In the genomic region with DNA sequence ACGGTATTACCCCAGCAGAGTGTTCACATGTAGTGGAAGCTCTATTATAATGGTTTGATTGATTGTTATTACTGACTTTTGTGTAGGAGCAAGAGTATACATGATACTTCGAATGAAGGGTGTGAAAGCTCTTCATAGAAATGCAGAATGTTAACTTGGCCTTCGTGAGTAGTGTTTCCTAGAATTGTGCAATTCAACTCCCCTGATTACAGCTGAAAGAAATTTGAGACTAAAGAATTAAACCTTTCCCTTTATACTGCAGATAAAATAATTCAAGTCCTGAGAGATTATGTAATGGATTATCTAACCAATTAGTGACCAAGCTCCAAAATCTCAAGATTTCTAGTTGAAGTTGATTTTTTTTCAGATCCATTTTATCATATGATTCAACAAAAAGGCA, we compare ENCODE assay signal across 1 cellular context.
TF ChIP-seq lines count a peak whose summit lies in the region.

No MANE protein-coding gene starts in this region.

TF ChIP-seq in GM23338, 12 proteins besides CTCF, POLR2A, EP300 and RAD21 (continued from another document):
- TF ChIP-seq, protein P1, sequence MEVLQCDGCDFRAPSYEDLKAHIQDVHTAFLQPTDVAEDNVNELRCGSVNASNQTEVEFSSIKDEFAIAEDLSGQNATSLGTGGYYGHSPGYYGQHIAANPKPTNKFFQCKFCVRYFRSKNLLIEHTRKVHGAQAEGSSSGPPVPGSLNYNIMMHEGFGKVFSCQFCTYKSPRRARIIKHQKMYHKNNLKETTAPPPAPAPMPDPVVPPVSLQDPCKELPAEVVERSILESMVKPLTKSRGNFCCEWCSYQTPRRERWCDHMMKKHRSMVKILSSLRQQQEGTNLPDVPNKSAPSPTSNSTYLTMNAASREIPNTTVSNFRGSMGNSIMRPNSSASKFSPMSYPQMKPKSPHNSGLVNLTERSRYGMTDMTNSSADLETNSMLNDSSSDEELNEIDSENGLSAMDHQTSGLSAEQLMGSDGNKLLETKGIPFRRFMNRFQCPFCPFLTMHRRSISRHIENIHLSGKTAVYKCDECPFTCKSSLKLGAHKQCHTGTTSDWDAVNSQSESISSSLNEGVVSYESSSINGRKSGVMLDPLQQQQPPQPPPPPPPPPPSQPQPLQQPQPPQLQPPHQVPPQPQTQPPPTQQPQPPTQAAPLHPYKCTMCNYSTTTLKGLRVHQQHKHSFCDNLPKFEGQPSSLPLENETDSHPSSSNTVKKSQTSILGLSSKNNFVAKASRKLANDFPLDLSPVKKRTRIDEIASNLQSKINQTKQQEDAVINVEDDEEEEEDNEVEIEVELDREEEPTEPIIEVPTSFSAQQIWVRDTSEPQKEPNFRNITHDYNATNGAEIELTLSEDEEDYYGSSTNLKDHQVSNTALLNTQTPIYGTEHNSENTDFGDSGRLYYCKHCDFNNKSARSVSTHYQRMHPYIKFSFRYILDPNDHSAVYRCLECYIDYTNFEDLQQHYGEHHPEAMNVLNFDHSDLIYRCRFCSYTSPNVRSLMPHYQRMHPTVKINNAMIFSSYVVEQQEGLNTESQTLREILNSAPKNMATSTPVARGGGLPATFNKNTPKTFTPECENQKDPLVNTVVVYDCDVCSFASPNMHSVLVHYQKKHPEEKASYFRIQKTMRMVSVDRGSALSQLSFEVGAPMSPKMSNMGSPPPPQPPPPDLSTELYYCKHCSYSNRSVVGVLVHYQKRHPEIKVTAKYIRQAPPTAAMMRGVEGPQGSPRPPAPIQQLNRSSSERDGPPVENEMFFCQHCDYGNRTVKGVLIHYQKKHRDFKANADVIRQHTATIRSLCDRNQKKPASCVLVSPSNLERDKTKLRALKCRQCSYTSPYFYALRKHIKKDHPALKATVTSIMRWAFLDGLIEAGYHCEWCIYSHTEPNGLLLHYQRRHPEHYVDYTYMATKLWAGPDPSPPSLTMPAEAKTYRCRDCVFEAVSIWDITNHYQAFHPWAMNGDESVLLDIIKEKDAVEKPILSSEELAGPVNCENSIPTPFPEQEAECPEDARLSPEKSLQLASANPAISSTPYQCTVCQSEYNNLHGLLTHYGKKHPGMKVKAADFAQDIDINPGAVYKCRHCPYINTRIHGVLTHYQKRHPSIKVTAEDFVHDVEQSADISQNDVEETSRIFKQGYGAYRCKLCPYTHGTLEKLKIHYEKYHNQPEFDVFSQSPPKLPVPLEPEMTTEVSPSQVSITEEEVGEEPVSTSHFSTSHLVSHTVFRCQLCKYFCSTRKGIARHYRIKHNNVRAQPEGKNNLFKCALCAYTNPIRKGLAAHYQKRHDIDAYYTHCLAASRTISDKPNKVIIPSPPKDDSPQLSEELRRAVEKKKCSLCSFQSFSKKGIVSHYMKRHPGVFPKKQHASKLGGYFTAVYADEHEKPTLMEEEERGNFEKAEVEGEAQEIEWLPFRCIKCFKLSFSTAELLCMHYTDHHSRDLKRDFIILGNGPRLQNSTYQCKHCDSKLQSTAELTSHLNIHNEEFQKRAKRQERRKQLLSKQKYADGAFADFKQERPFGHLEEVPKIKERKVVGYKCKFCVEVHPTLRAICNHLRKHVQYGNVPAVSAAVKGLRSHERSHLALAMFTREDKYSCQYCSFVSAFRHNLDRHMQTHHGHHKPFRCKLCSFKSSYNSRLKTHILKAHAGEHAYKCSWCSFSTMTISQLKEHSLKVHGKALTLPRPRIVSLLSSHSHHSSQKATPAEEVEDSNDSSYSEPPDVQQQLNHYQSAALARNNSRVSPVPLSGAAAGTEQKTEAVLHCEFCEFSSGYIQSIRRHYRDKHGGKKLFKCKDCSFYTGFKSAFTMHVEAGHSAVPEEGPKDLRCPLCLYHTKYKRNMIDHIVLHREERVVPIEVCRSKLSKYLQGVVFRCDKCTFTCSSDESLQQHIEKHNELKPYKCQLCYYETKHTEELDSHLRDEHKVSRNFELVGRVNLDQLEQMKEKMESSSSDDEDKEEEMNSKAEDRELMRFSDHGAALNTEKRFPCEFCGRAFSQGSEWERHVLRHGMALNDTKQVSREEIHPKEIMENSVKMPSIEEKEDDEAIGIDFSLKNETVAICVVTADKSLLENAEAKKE (CRISPR knock-in tag; IDR thresholded peaks at IDR 0.05): no peak
TF ChIP-seq in GM23338: peak in this region for 0.
